9 cellular contexts compared by ENCODE assay signal in the genomic region with DNA sequence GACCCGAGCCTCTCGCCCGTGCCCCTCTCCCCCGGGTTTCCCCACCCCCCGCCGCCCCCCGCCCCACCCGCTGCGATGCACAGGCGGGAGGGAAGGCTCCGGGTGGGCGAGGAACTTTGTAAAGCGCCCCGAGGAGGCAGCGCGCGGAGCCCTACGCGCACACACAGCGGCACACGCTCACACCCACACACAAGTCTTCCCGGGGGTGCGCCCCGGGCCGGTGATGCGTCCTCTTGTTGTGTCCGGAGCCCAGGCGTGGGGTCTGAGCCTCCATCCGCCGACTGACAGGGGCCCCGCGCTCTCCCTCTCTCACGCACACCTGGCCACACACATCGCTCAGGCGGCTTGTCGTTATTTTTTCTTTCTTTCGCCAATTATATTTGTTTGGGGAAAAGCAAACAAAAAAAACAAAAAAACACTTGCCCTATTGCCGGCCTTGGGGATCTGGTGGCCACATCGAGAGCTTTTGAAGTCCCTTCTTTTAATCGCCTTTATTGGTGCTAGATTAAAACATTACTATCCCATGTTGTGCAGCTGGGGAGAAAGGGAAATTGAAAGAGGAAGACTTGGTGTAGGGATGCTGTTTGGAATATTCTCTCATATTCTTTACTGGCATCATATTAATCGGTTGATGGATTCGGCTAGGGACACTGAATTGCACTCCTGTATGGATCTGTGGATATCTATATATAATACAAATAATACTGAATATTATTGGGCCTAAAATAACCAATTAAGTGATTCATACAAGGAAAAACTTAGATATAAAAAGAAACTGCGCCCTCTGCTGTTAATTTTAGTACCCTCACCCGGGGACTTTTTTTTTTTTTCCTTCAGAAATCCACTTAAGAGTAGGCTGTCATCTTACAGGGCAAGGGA. TPM values are rescaled to one million over a fixed set of nuclear protein-coding genes. Genes with fewer than 3 reads are reported as not detected.
DNase-seq lines count a peak whose midpoint lies in the region; ATAC-seq, FAIRE-seq and TF ChIP-seq lines count a peak whose summit lies in the region.
"Had no signal": no experiment of that assay in that cellular context is flagged by ENCODE, and none has a peak within 500 bp of the region (broad histone marks: within the 10 kb centered on the region; RNA-seq: fewer than 3 reads in every experiment).

No MANE protein-coding gene starts in this region.

- peaks cover 46% of the 10 kb centered on the region for H3K27me3 Mint-ChIP-seq in chondrocyte (ENCODE audit: low read depth)

- H3K4me3 ChIP-seq in SJCRH30 (peak overlapping the region; percentile 29), keratinocyte (ENCODE audit: control insufficient read depth in 2 of 3, extremely low read depth in 1 of 3, insufficient read depth in 2 of 3, low read depth in 1 of 3, low read length in 3 of 3) (peak overlapping the region; percentile 55 to 76 (median 64)), smooth muscle cell (peak overlapping the region; percentile 58)

- dilution Hi-C loops in keratinocyte (cut with MboI; ENCODE audit: extremely low pct_ligation_motif_present, low sequenced_read_pairs): no loop called here

- H3K27me3 ChIP-seq in SJCRH30: peaks cover 22% of the 10 kb centered on the region; the same call in 1 of the 2 replicates
- H3K27me3 ChIP-seq in keratinocyte (ENCODE audit: control insufficient read depth, extremely low read depth, insufficient read depth, low read length): no peaks in the 10 kb centered on the region
- peaks cover 18% of the 10 kb centered on the region for H3K27me3 ChIP-seq in smooth muscle cell (ENCODE audit: low read depth)

- H3K79me2 ChIP-seq in keratinocyte (ENCODE audit: control insufficient read depth, insufficient read depth, low read length) (peaks cover 2% of the 10 kb centered on the region), smooth muscle cell (ENCODE audit: low read depth) (no peaks in the 10 kb centered on the region)

- H3K9ac ChIP-seq in keratinocyte (ENCODE audit: control insufficient read depth, extremely low read depth, insufficient read depth, low read length) (peak overlapping the region; percentile 60), smooth muscle cell (ENCODE audit: low read depth) (no peak overlapping the region)

- H2AFZ ChIP-seq in keratinocyte (ENCODE audit: control insufficient read depth, low read length) (peak overlapping the region; percentile 69), smooth muscle cell (ENCODE audit: low read depth) (peak overlapping the region; percentile 90)

- H3K4me2 ChIP-seq in keratinocyte (ENCODE audit: control insufficient read depth, extremely low read depth, insufficient read depth, low read depth, low read length) (peak overlapping the region; percentile 79), smooth muscle cell (peak overlapping the region; percentile 94)

- ATAC-seq in GM19035 (IDR thresholded peaks at IDR 0.05; ENCODE audit: unreplicated experiment): peak; percentile 58

- peak; percentile 29 for DNase-seq in CD1c-positive myeloid dendritic cell (ENCODE audit: extremely low spot score)
- peak; percentile 26 to 58 for DNase-seq in Kasumi-1 (lab: John Stamatoyannopoulos, UW)
- peak in 1 of 2 experiments; percentile 63 for DNase-seq in SJCRH30
- peak; percentile 84 for DNase-seq in chondrocyte (ENCODE audit: low spot score)
- DNase-seq in keratinocyte (ENCODE audit: low read depth, low spot score): no peak
- DNase-seq in smooth muscle cell (lab: John Stamatoyannopoulos, UW; ENCODE audit: unreplicated experiment): no peak
- DNase-seq in GOT3 (lab: John Stamatoyannopoulos, UW): no peak

- H3K9me3 Mint-ChIP-seq in chondrocyte (ENCODE audit: low read depth): no peaks in the 10 kb centered on the region

- peak overlapping the region; percentile 66 for H3K4me3 Mint-ChIP-seq in chondrocyte (ENCODE audit: unreplicated experiment)

- H3K36me3 Mint-ChIP-seq in chondrocyte (ENCODE audit: low read depth): no peaks in the 10 kb centered on the region

- under 1% methylated on average over 25 of the region's 44 CpGs for WGBS in smooth muscle cell (ENCODE audit: low lambda C conversion rate)

- TF ChIP-seq CTCF in chondrocyte (IDR thresholded peaks at IDR 0.05) (peak; percentile 94), keratinocyte (optimal IDR thresholded peaks at IDR 0.05 in 1 of 3, IDR thresholded peaks at IDR 0.05 in 1 of 3, conservative IDR thresholded peaks at IDR 0.05 in 1 of 3; ENCODE audit: extremely low read depth in 1 of 3, insufficient read depth in 2 of 3, low read length in 3 of 3) (peak in 2 of 3 experiments; percentile 38 to 41), smooth muscle cell (IDR thresholded peaks at IDR 0.05; ENCODE audit: borderline replicate concordance, insufficient read depth, poor library complexity, severe bottlenecking) (peak; percentile 80)

- peak; percentile 36 for FAIRE-seq in keratinocyte (lab: Jason Lieb, UNC)

- H3K4me1 ChIP-seq in SJCRH30 (0 out of 2 replicates have a peak, but pooled peaks cover 3% of the 10 kb centered on the region), keratinocyte (ENCODE audit: control insufficient read depth, extremely low read depth, insufficient read depth, low read length) (peaks cover 21% of the 10 kb centered on the region), smooth muscle cell (ENCODE audit: low read depth) (no peaks in the 10 kb centered on the region)

- H3K27ac ChIP-seq in SJCRH30 (no peak overlapping the region), keratinocyte (ENCODE audit: control insufficient read depth, insufficient read depth, low read length) (peak overlapping the region; percentile 34), smooth muscle cell (ENCODE audit: low read depth) (no peak overlapping the region)

- no peaks in the 10 kb centered on the region for H3K9me1 ChIP-seq in keratinocyte (ENCODE audit: control insufficient read depth, extremely low read depth, insufficient read depth, low read length)

- no peaks in the 10 kb centered on the region for H3F3A ChIP-seq in smooth muscle cell (ENCODE audit: low read depth)

- H3K36me3 ChIP-seq in SJCRH30 (no peaks in the 10 kb centered on the region), keratinocyte (ENCODE audit: control insufficient read depth in 2 of 2, extremely low read depth in 1 of 2, insufficient read depth in 2 of 2, low read length in 2 of 2) (no peaks in the 10 kb centered on the region), smooth muscle cell (ENCODE audit: low read depth) (no peaks in the 10 kb centered on the region)

- peaks cover 20% of the 10 kb centered on the region for H3K4me1 Mint-ChIP-seq in chondrocyte (ENCODE audit: low read depth)

- H3K9me3 ChIP-seq in SJCRH30 (replicated peaks) (no peaks in the 10 kb centered on the region), keratinocyte (ENCODE audit: control insufficient read depth, low read depth, low read length) (no peaks in the 10 kb centered on the region), smooth muscle cell (replicated peaks; ENCODE audit: low read depth) (no peaks in the 10 kb centered on the region)

- H4K20me1 ChIP-seq in keratinocyte (ENCODE audit: control insufficient read depth, extremely low read depth, insufficient read depth, low read length) (no peaks in the 10 kb centered on the region), smooth muscle cell (ENCODE audit: low read depth) (no peaks in the 10 kb centered on the region)

- no peak overlapping the region for H3K27ac Mint-ChIP-seq in chondrocyte (ENCODE audit: unreplicated experiment)

RNA-seq across cellular contexts. Expression of a gene that starts 0.9 kb away (rescaled TPM):
- total RNA-seq in SJCRH30 (2014; rRNA removed; shearing (Covaris generic)): 0.15 TPM in 1 of 2 replicates, not detected in the other
- total RNA-seq in chondrocyte (not detected in 3 replicates), smooth muscle cell (0.76 and 1.1 TPM in 2 replicates)
- polyA plus RNA-seq in keratinocyte (3.2 to 8.5 TPM (median 8.1 TPM) in 3 replicates), smooth muscle cell (0.39 and 0.58 TPM in 2 replicates)
- polyA plus RNA-seq in keratinocyte (2011; ENCODE audit: low read depth): 0.46 TPM
- polyA plus RNA-seq in keratinocyte (2011; cell fraction: cytosol; rRNA removed): 2.8 and 5.5 TPM in 2 replicates
- 7.7 and 8.7 TPM in 2 replicates for polyA plus RNA-seq in keratinocyte (2011; cell fraction: nucleus; rRNA removed)
- polyA plus RNA-seq in keratinocyte (2012; ENCODE audit: low replicate concordance): 0.61 and 5.4 TPM in 2 replicates
- polyA minus RNA-seq in keratinocyte: 1.5 to 11.0 TPM (median 4.6 TPM) in 3 replicates
- 3.6 TPM for polyA minus RNA-seq in keratinocyte (2011; cell fraction: cytosol; rRNA and poly(A)+ RNA removed)
- 10.2 and 15.0 TPM in 2 replicates for polyA minus RNA-seq in keratinocyte (2011; cell fraction: nucleus; rRNA and poly(A)+ RNA removed)
- total RNA-seq: T-helper 2 cell treated with Interferon-gamma antibody and Interleukin-4, amounts not matched to agents 100 ng/mL and 5 ng/mL, for 36 hours had no signal

Comparison
In these comparisons a context has a peak if more than half of its experiments do, and no peak if none do; other contexts are left out.
1. DNase-seq: peak in CD1c-positive myeloid dendritic cell (single experiment), Kasumi-1 (2 of 2) and chondrocyte (single experiment); none in keratinocyte (single experiment), smooth muscle cell (single experiment) and GOT3 (single experiment).
2. CTCF ChIP-seq: peak in every context shown above with its lines; median percentile 94 in chondrocyte; 80 in smooth muscle cell; 40 in keratinocyte.
3. Peak in every context shown above with its lines, with median percentiles within 50 percentile points of each other: H3K4me3 ChIP-seq.